1 cellular context compared by ENCODE assay signal in the genomic region with DNA sequence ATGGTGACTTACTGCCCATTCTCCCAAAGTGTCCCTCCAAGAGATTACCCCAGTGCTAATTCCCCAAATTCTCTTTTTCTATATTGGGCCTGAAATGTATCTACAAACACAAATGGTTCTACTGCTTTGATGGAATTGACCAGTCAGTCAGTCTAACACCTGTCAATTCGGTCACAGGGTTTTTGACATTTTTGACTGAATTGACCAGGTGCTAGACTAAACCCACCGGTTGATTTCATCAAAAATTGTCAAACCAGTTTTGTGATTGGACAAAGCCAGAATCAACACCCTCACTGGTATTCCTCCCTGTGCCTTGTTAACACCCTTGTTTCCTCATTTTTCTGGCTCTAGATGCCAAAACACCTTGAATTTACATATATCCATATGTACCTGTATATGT.
TF ChIP-seq lines count a peak whose summit lies in the region.

No MANE protein-coding gene starts in this region.

TF ChIP-seq in HCT116, 20 proteins besides CTCF, POLR2A, EP300 and RAD21:
- TF ChIP-seq JUND (IDR thresholded peaks at IDR 0.05), result no peak
- no peak for TF ChIP-seq SP1 (IDR thresholded peaks at IDR 0.05; ENCODE audit: low read depth)
- no peak for TF ChIP-seq CBX3 (IDR thresholded peaks at IDR 0.05; ENCODE audit: low read depth)
- TF ChIP-seq ZFX (IDR thresholded peaks at IDR 0.05), result no peak
- no peak for TF ChIP-seq CEBPB (IDR thresholded peaks at IDR 0.05; ENCODE audit: low read depth)
- no peak for TF ChIP-seq TCF7L2 (IDR thresholded peaks at IDR 0.05; ENCODE audit: borderline replicate concordance, extremely low read depth, insufficient read depth, insufficient read length)
- no peak for TF ChIP-seq REST (IDR thresholded peaks at IDR 0.05; ENCODE audit: low read depth)
- TF ChIP-seq, protein P1, sequence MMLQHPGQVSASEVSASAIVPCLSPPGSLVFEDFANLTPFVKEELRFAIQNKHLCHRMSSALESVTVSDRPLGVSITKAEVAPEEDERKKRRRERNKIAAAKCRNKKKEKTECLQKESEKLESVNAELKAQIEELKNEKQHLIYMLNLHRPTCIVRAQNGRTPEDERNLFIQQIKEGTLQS (IDR thresholded peaks at IDR 0.05), result no peak
- TF ChIP-seq POLR2AphosphoS5 (IDR thresholded peaks at IDR 0.05; ENCODE audit: low read depth, low read length), result no peak
